In the genomic region with DNA sequence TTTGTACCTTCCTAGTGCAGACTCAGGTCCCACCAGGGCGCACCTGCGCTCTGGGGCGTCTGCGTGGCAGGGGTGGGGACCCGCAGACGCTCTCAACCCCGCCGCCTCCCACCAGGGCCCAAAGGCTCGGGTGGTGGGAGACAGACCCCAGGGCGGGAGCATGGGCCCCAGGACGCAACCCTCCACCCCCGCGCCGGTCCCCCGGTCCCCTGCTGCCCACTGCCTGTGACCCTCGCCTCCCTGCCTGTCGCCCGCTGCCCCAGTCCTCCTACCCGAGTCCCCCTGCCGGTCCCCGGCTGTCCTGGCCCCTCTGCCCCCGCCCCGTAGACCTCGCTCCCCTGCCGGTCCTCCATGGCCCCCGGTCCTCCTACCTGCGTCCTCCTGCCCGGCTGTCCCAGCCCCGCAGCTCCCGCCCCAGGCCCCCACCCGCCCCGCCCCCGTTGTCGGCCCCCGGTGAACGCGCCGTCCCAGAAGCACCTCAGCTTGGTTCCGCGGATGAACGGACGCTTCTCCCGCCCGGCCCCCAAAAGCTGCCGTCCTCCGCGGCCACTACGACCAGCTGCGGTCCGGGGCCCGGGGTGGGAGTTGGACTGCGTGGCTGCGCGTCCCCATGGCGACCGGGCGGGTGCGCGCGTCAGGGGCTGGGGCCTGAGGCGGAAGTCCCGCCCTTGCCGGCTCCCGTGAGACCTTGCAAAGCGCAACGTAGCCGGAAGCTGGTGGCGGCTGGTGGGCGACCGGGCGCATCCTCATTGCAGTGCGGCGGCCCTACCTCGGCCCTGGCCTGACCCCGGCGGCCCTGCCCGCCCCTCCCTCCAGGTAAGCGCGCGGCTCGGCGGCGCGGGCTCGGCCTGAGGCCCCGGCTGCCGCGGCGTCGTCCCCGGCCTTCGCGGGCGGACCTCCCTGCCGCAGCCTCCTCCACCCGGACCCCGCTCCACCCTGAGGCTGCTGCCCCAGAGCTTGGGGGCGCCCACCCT, we compare ENCODE assay signal across 1 cellular context.
TF ChIP-seq lines count a peak whose summit lies in the region.

ARFGAP1 (plus strand) TSS at position 709 of the 974 bp plus-strand sequence. CDS start 2,768 bp downstream, outside the sequence.

TF ChIP-seq in HepG2, 621 proteins besides CTCF, POLR2A, EP300 and RAD21 (continued from another document and continues in another):
- TF ChIP-seq, protein P1, sequence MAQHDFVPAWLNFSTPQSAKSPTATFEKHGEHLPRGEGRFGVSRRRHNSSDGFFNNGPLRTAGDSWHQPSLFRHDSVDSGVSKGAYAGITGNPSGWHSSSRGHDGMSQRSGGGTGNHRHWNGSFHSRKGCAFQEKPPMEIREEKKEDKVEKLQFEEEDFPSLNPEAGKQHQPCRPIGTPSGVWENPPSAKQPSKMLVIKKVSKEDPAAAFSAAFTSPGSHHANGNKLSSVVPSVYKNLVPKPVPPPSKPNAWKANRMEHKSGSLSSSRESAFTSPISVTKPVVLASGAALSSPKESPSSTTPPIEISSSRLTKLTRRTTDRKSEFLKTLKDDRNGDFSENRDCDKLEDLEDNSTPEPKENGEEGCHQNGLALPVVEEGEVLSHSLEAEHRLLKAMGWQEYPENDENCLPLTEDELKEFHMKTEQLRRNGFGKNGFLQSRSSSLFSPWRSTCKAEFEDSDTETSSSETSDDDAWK (CRISPR knock-in tag; IDR thresholded peaks at IDR 0.05), result no peak
- TF ChIP-seq CREB1 (IDR thresholded peaks at IDR 0.05) (peak; percentile 79), CREB1 (CRISPR knock-in tag; IDR thresholded peaks at IDR 0.05) (no peak; the same call in 1 of the 2 replicates), ZNF790 (CRISPR knock-in tag; IDR thresholded peaks at IDR 0.05; ENCODE audit: borderline replicate concordance) (peak; percentile 55; the same call in 1 of the 2 replicates), MYC (CRISPR knock-in tag; IDR thresholded peaks at IDR 0.05; ENCODE audit: borderline replicate concordance) (peak; percentile 94), ZHX2 (IDR thresholded peaks at IDR 0.05; ENCODE audit: low read depth) (peak; percentile 82), ZHX2 (CRISPR knock-in tag; IDR thresholded peaks at IDR 0.05; ENCODE audit: borderline replicate concordance) (no peak), IRF1 (CRISPR knock-in tag; IDR thresholded peaks at IDR 0.05; ENCODE audit: low read depth) (0 out of 2 replicates have a peak, but pooled peaks have one; percentile 21), ZNF652 (CRISPR knock-in tag; IDR thresholded peaks at IDR 0.05; ENCODE audit: borderline replicate concordance, low read depth) (no peak), WIZ (CRISPR knock-in tag; IDR thresholded peaks at IDR 0.05) (peak; percentile 60; the same call in 1 of the 2 replicates), SMAD3 (CRISPR knock-in tag; IDR thresholded peaks at IDR 0.05) (peak; percentile 61; the same call in 1 of the 2 replicates), ZBTB21 (CRISPR knock-in tag; IDR thresholded peaks at IDR 0.05) (peak; percentile 43; the same call in 1 of the 2 replicates), SIN3B (IDR thresholded peaks at IDR 0.05; ENCODE audit: low read length) (peak; percentile 66; the same call in 1 of the 2 replicates), ZBTB44 (CRISPR knock-in tag; IDR thresholded peaks at IDR 0.05) (peak; percentile 75; the same call in 1 of the 2 replicates), KLF9 (CRISPR knock-in tag; IDR thresholded peaks at IDR 0.05; ENCODE audit: low read depth) (0 out of 2 replicates have a peak, but pooled peaks have one; percentile 57), POLR2AphosphoS5 (IDR thresholded peaks at IDR 0.05; ENCODE audit: low read depth, low read length) (peak; percentile 85), ZNF687 (CRISPR knock-in tag; IDR thresholded peaks at IDR 0.05) (peak; percentile 80), HMGXB3 (CRISPR knock-in tag; IDR thresholded peaks at IDR 0.05; ENCODE audit: borderline replicate concordance) (peak; percentile 84; the same call in 1 of the 2 replicates), ZNF577 (CRISPR knock-in tag; IDR thresholded peaks at IDR 0.05; ENCODE audit: borderline replicate concordance, low read depth) (no peak)
- TF ChIP-seq, protein P2, sequence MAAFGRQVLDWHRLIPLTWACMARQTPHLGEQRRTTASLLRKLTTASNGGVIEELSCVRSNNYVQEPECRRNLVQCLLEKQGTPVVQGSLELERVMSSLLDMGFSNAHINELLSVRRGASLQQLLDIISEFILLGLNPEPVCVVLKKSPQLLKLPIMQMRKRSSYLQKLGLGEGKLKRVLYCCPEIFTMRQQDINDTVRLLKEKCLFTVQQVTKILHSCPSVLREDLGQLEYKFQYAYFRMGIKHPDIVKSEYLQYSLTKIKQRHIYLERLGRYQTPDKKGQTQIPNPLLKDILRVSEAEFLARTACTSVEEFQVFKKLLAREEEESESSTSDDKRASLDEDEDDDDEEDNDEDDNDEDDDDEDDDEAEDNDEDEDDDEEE (CRISPR knock-in tag; IDR thresholded peaks at IDR 0.05), result no peak
